1 cellular context compared by ENCODE assay signal in the genomic region with DNA sequence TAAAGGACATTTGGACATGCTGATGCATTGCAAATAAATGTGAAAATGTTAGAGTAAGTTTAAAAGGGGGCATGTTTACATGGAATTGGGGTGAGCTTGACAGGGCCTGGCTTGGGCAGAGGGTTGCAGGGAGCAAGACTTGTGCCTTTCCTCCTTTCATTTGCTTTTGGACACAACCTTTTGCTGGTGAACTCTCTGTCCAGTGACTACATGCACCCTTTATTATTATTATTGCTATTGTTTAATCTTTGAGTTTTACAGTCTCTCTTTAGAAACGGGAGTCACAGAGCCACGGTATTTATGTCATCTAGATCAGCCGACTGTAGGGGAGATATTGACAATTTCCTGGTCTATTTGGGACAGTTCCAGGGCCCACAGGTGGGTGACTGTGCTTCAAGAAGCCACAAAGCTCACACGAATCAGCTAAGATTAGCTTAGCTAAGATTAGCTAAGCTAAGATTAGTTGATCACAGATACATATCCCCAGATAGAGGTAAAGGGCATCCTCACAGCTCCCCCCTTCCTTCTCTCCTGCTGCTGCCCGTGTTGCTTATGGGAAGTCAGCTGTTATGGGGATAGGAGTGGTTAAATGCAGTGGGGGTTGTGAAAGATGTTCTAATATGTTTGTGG.
TF ChIP-seq lines count a peak whose summit lies in the region.

No MANE protein-coding gene starts in this region.

TF ChIP-seq in IMR-90, 13 proteins besides CTCF, POLR2A, EP300 and RAD21:
- TF ChIP-seq, protein P1, sequence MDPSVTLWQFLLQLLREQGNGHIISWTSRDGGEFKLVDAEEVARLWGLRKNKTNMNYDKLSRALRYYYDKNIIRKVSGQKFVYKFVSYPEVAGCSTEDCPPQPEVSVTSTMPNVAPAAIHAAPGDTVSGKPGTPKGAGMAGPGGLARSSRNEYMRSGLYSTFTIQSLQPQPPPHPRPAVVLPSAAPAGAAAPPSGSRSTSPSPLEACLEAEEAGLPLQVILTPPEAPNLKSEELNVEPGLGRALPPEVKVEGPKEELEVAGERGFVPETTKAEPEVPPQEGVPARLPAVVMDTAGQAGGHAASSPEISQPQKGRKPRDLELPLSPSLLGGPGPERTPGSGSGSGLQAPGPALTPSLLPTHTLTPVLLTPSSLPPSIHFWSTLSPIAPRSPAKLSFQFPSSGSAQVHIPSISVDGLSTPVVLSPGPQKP (IDR thresholded peaks at IDR 0.05; ENCODE audit: borderline replicate concordance, low read depth, low read length), result no peak
- TF ChIP-seq SMC3 (IDR thresholded peaks at IDR 0.05; ENCODE audit: low read depth, low read length) (no peak), MAZ (IDR thresholded peaks at IDR 0.05; ENCODE audit: borderline replicate concordance, low read depth, low read length) (no peak), BHLHE40 (IDR thresholded peaks at IDR 0.05; ENCODE audit: low read depth, low read length) (no peak), MAFK (IDR thresholded peaks at IDR 0.05; ENCODE audit: low read depth, low read length) (no peak), MXI1 (IDR thresholded peaks at IDR 0.05; ENCODE audit: borderline replicate concordance, low read depth, low read length) (no peak), CEBPB (IDR thresholded peaks at IDR 0.05; ENCODE audit: low read depth, low read length) (no peak), NFE2L2 (IDR thresholded peaks at IDR 0.05; ENCODE audit: low read depth, low read length) (no peak), RCOR1 (IDR thresholded peaks at IDR 0.05; ENCODE audit: insufficient replicate concordance, low read length) (no peak), FOS (IDR thresholded peaks at IDR 0.05; ENCODE audit: low read depth, low read length) (no peak), CHD1 (IDR thresholded peaks at IDR 0.05; ENCODE audit: low read depth, low read length) (no peak), RFX5 (IDR thresholded peaks at IDR 0.05; ENCODE audit: low read depth, low read length) (no peak)
- TF ChIP-seq, protein P2, sequence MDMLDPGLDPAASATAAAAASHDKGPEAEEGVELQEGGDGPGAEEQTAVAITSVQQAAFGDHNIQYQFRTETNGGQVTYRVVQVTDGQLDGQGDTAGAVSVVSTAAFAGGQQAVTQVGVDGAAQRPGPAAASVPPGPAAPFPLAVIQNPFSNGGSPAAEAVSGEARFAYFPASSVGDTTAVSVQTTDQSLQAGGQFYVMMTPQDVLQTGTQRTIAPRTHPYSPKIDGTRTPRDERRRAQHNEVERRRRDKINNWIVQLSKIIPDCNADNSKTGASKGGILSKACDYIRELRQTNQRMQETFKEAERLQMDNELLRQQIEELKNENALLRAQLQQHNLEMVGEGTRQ (IDR thresholded peaks at IDR 0.05; ENCODE audit: low read depth, low read length), result no peak
